In the genomic region with DNA sequence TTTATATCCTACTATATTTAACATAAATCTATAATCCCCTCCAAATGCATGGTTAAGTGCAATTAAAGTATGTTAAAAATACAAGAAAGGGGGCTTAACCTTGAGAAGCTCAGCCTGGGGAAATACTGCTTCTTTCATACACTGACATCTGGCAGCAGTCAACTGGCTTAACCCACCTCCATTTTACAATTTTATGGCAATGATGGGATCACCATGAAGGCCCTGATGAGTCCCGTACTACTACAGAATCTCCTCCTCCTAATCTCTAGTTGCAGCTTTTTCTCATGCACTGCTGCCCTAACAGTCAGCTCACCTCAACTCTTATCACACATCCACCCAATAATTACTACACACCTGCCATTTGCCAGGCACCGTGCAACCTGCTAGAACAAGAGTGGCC, we compare ENCODE assay signal across 27 cellular contexts. TPM values are rescaled to one million over a fixed set of nuclear protein-coding genes. Genes with fewer than 3 reads are reported as not detected.
A peak's percentile ranks its signal among the peaks of the same experiment; 100 is the strongest.
DNase-seq lines count a peak whose midpoint lies in the region; ATAC-seq and TF ChIP-seq lines count a peak whose summit lies in the region.
"Had no signal": no experiment of that assay in that cellular context is flagged by ENCODE, and none has a peak within 500 bp of the region (broad histone marks: within the 10 kb centered on the region; RNA-seq: fewer than 3 reads in every experiment).

No MANE protein-coding gene starts in this region.

- H3K36me3 Mint-ChIP-seq in IgD-negative memory B cell (no peaks in the 10 kb centered on the region), nephron (ENCODE audit: low read depth) (peaks cover 6% of the 10 kb centered on the region)
- H3K36me3 Mint-ChIP-seq: activated naive CD4-positive, alpha-beta T cell treated with anti-CD3 and anti-CD28 coated beads, Interleukin-2, amount 10 ng/mL, durations not matched to agents 7 days and 5 days; CD4-positive, alpha-beta memory T cell; natural killer cell had no signal

- no TSS peak for BruUV-seq in OCI-LY7 (replicated peaks; lab: Mats Ljungman, UMichigan)

- H3K9me2 ChIP-seq in OCI-LY7 (ENCODE audit: insufficient read depth, low read length): no peaks in the 10 kb centered on the region

- no peaks in the 10 kb centered on the region for H4K20me1 ChIP-seq in OCI-LY7 (ENCODE audit: insufficient read depth, low read length)

- peaks cover 98% of the 10 kb centered on the region for H3K79me2 ChIP-seq in OCI-LY7 (ENCODE audit: insufficient read depth, low read depth, low read length)

- intact Hi-C loops in OCI-LY7 (cut with micrococcal nuclease; ENCODE audit: unreplicated experiment): loop anchor here (1.0 to 10.0 kb wide), 4 partner anchors 50 to 1897 kb away; partner anchors contain the start of gene PHAX

- H3K27me3 Mint-ChIP-seq in IgD-negative memory B cell (peaks cover 23% of the 10 kb centered on the region), nephron (ENCODE audit: low read depth) (no peaks in the 10 kb centered on the region)
- H3K27me3 Mint-ChIP-seq: activated naive CD4-positive, alpha-beta T cell treated with anti-CD3 and anti-CD28 coated beads, Interleukin-2, amount 10 ng/mL, durations not matched to agents 7 days and 5 days had no signal

- POLR2A ChIA-PET in OCI-LY7 (lab: Charles Lee): interaction anchor here (1.0 to 9.3 kb wide), 19 partner anchors 8 to 669 kb away, joined by 3 to 132 read pairs (median 6); partner anchors contain the start of gene ZNF608

- peak overlapping the region; percentile 95 for H3K27ac ChIP-seq in OCI-LY7 (ENCODE audit: low read depth, low read length, poor library complexity, severe bottlenecking)
- H3K27ac ChIP-seq: skin epidermis, tibial nerve had no signal

- CTCF ChIA-PET in OCI-LY7 (lab: Charles Lee; ENCODE audit: unreplicated experiment): no interaction called here

- H3K4me1 Mint-ChIP-seq in IgD-negative memory B cell: peaks cover 47 to 60% (median 49%) of the 10 kb centered on the region in 3 donors
- peaks cover 91% of the 10 kb centered on the region for H3K4me1 Mint-ChIP-seq in nephron
- H3K4me1 Mint-ChIP-seq: activated naive CD4-positive, alpha-beta T cell treated with anti-CD3 and anti-CD28 coated beads, Interleukin-2, amount 10 ng/mL, durations not matched to agents 7 days and 5 days; CD4-positive, alpha-beta memory T cell had no signal

- TF ChIP-seq CTCF in OCI-LY7 (conservative IDR thresholded peaks at IDR 0.05; ENCODE audit: low read length): no peak
- TF ChIP-seq CTCF in nephron (IDR thresholded peaks at IDR 0.05; ENCODE audit: unreplicated experiment in 3 of 3): no peak

- peak overlapping the region; percentile 66 for H3K4me3 ChIP-seq in OCI-LY7 (ENCODE audit: low read depth, low read length, poor library complexity, severe bottlenecking)
- H3K4me3 ChIP-seq: gastroesophageal sphincter, skin epidermis, tibial nerve had no signal

- H2AFZ ChIP-seq in OCI-LY7 (ENCODE audit: low read length): no peak overlapping the region

- peak overlapping the region; percentile 99 for H3K4me2 ChIP-seq in OCI-LY7 (ENCODE audit: low read length)

- ATAC-seq in HG02840 (IDR thresholded peaks at IDR 0.05; ENCODE audit: low FRiP score, unreplicated experiment) (no peak), GM19035 (IDR thresholded peaks at IDR 0.05; ENCODE audit: unreplicated experiment) (no peak)
- ATAC-seq: activated T-cell treated with anti-CD3 and anti-CD28 coated beads, Interleukin-2, amount 50 U/mL, for 4 hours; esophagus mucosa; gastroesophageal sphincter; natural killer cell had no signal

- H3K27ac Mint-ChIP-seq in IgD-negative memory B cell (peak overlapping the region; percentile 41 to 87 (median 80)), nephron (peak overlapping the region; percentile 50 to 78 (median 70))
- H3K27ac Mint-ChIP-seq: activated naive CD4-positive, alpha-beta T cell treated with anti-CD3 and anti-CD28 coated beads, Interleukin-2, amount 10 ng/mL, durations not matched to agents 7 days and 5 days; CD4-positive, alpha-beta memory T cell; natural killer cell; stimulated activated naive CD8-positive, alpha-beta T cell treated with anti-CD3 and anti-CD28 coated beads, Interleukin-15, Interleukin-2, amounts not matched to agents 100 ng/mL and 50 ng/mL, for 24 hours had no signal

- H3K9me3 Mint-ChIP-seq in IgD-negative memory B cell (no peaks in the 10 kb centered on the region), nephron (no peaks in the 10 kb centered on the region)
- H3K9me3 Mint-ChIP-seq: activated naive CD4-positive, alpha-beta T cell treated with anti-CD3 and anti-CD28 coated beads, Interleukin-2, amount 10 ng/mL, durations not matched to agents 7 days and 5 days; activated T-cell treated with anti-CD3 and anti-CD28 coated beads, Interleukin-2, amount 50 U/mL, for 4 hours; natural killer cell; stimulated activated naive CD8-positive, alpha-beta T cell treated with anti-CD3 and anti-CD28 coated beads, Interleukin-15, Interleukin-2, amounts not matched to agents 100 ng/mL and 50 ng/mL, for 24 hours had no signal

- DNase-seq in D341Med (ENCODE audit: low spot score) (peak; percentile 42), OCI-LY7 (ENCODE audit: low spot score) (peak; percentile 39), COLO829 (ENCODE audit: low spot score) (no peak), iPS-NIHi11 (ENCODE audit: low spot score) (no peak)
- DNase-seq: activated CD4-positive, CD25-positive, alpha-beta regulatory T cell treated with anti-CD3 and anti-CD28 coated beads, Interleukin-2, amount 50 U/mL, for 72 hours; activated CD8-positive, alpha-beta memory T cell treated with anti-CD3 and anti-CD28 coated beads for 24 hours; activated naive CD4-positive, alpha-beta T cell treated with anti-CD3 and anti-CD28 coated beads, Interleukin-2, amount 10 ng/mL, durations not matched to agents 7 days and 5 days; activated T-cell treated with anti-CD3 and anti-CD28 coated beads, Interleukin-2, amount 50 U/mL, for 4 hours; anterior cingulate cortex; CD4-positive, alpha-beta memory T cell; DMS79; effector CD4-positive, alpha-beta T cell; H7; natural killer cell; NCI-H1436; NK-92 treated with Interleukin-12 subunit alpha and Interleukin-12 subunit beta, amount 100 ng/mL, for 24 hours; posterior cingulate gyrus; T1000 had no signal

- H3K4me1 ChIP-seq in OCI-LY7 (ENCODE audit: insufficient read depth, low read length, poor library complexity, severe bottlenecking): peaks cover 96% of the 10 kb centered on the region

- H3K9me3 ChIP-seq in OCI-LY7 (ENCODE audit: low read length): no peaks in the 10 kb centered on the region
- H3K9me3 ChIP-seq: gastroesophageal sphincter, tibial nerve had no signal

- H3K36me3 ChIP-seq in OCI-LY7 (ENCODE audit: insufficient read depth, low read length): peaks cover 6% of the 10 kb centered on the region
- H3K36me3 ChIP-seq: gastroesophageal sphincter, tibial nerve had no signal

- H3K4me3 Mint-ChIP-seq in IgD-negative memory B cell (peak overlapping the region; percentile 18 to 86 (median 60)), nephron (peak overlapping the region in 2 of 3 experiments; percentile 14 to 30)
- H3K4me3 Mint-ChIP-seq: activated naive CD4-positive, alpha-beta T cell treated with anti-CD3 and anti-CD28 coated beads, Interleukin-2, amount 10 ng/mL, durations not matched to agents 7 days and 5 days; activated T-cell treated with anti-CD3 and anti-CD28 coated beads, Interleukin-2, amount 50 U/mL, for 4 hours; CD4-positive, alpha-beta memory T cell; natural killer cell; stimulated activated naive CD8-positive, alpha-beta T cell treated with anti-CD3 and anti-CD28 coated beads, Interleukin-15, Interleukin-2, amounts not matched to agents 100 ng/mL and 50 ng/mL, for 24 hours had no signal

RNA-seq across cellular contexts. Expression of gene ZNF608, which starts 40.9 kb away (rescaled TPM):
- polyA plus RNA-seq in IgD-negative memory B cell: 6.4 TPM
- total RNA-seq in OCI-LY7 (2014; rRNA removed; shearing (Covaris generic)): 22.6 and 25.7 TPM in 2 replicates
- total RNA-seq in OCI-LY7 (2022): 58.8 and 61.4 TPM in 2 replicates
- total RNA-seq: CD4-positive, alpha-beta memory T cell had no signal
- polyA plus RNA-seq: CD4-positive, alpha-beta memory T cell had no signal

Comparison
In these comparisons a context has a peak if more than half of its experiments do, and no peak if none do; other contexts are left out.
1. DNase-seq: peak in D341Med (single experiment) and OCI-LY7 (single experiment); none in COLO829 (single experiment) and iPS-NIHi11 (single experiment).